Comparison of ENCODE assay signal across 8 cellular contexts in genomic region chr3:169771651-169772529, GRCh38. TPM values are rescaled to one million over a fixed set of nuclear protein-coding genes. Genes with fewer than 3 reads are reported as not detected.
DNase-seq lines count a peak whose midpoint lies in the region; ATAC-seq and TF ChIP-seq lines count a peak whose summit lies in the region.

No MANE protein-coding gene starts in this region.

- peaks cover 3% of the 10 kb centered on the region for H3K9me3 ChIP-seq in left ventricle myocardium inferior (replicated peaks)

- peaks cover 16% of the 10 kb centered on the region for H3K4me1 Mint-ChIP-seq in progenitor cell of endocrine pancreas (ENCODE audit: low read depth)

- H3K4me3 Mint-ChIP-seq in progenitor cell of endocrine pancreas (ENCODE audit: low read depth): peak overlapping the region; percentile 99

- peak overlapping the region; percentile 97 for H3K27ac ChIP-seq in angular gyrus (ENCODE audit: low read depth, low read length)
- peak overlapping the region; percentile 99 for H3K27ac ChIP-seq in left ventricle myocardium inferior (replicated peaks)

- H3K27me3 ChIP-seq in left ventricle myocardium inferior (ENCODE audit: low read depth): no peaks in the 10 kb centered on the region

- peaks cover 47% of the 10 kb centered on the region for H3K4me1 ChIP-seq in left ventricle myocardium inferior

- no peaks in the 10 kb centered on the region for H3K27me3 Mint-ChIP-seq in progenitor cell of endocrine pancreas

- no peak for TF ChIP-seq CTCF in AG09309 (IDR thresholded peaks at IDR 0.05; ENCODE audit: control insufficient read depth, insufficient read depth, low read depth, low read length, missing control alignments)
- TF ChIP-seq CTCF in left ventricle myocardium inferior (IDR thresholded peaks at IDR 0.05; ENCODE audit: borderline replicate concordance): no peak
- TF ChIP-seq CTCF in progenitor cell of endocrine pancreas (IDR thresholded peaks at IDR 0.05; ENCODE audit: unreplicated experiment): no peak

- H3K27ac Mint-ChIP-seq in progenitor cell of endocrine pancreas: peak overlapping the region; percentile 99

- DNase-seq in AG09309 (ENCODE audit: low read depth): peak; percentile 40
- DNase-seq in NCI-H146 (lab: John Stamatoyannopoulos, UW): peak; percentile 97
- peak; percentile 87 for DNase-seq in SW480 (ENCODE audit: low spot score)
- DNase-seq in left ventricle myocardium inferior: peak; percentile 38
- peak; percentile 50 for DNase-seq in progenitor cell of endocrine pancreas (ENCODE audit: low spot score, unreplicated experiment)

- no peaks in the 10 kb centered on the region for H3K9me3 Mint-ChIP-seq in progenitor cell of endocrine pancreas (ENCODE audit: low read depth)

- intact Hi-C loops in left ventricle myocardium inferior (cut with micrococcal nuclease): no loop called here

- H3K36me3 Mint-ChIP-seq in progenitor cell of endocrine pancreas (ENCODE audit: insufficient read depth): peaks cover 5% of the 10 kb centered on the region

- H3K4me3 ChIP-seq in AG09309 (ENCODE audit: control insufficient read depth, low read depth, low read length) (peak overlapping the region; percentile 100), left ventricle myocardium inferior (peak overlapping the region; percentile 100)

- ATAC-seq in GM21528 (IDR thresholded peaks at IDR 0.05; ENCODE audit: low FRiP score, unreplicated experiment) (peak; percentile 26), GM21737 (IDR thresholded peaks at IDR 0.05; ENCODE audit: unreplicated experiment) (no peak)

- peaks cover 29% of the 10 kb centered on the region for H3K36me3 ChIP-seq in left ventricle myocardium inferior

RNA-seq across cellular contexts. Expression of gene MYNN, which starts 1.3 kb away (rescaled TPM):
- total RNA-seq in left ventricle myocardium inferior (12.4 TPM), progenitor cell of endocrine pancreas (15.5 and 15.8 TPM in 2 replicates)

RNA-seq across cellular contexts. Expression of gene ACTRT3, which starts 2.5 kb away (rescaled TPM):
- 0.55 TPM for total RNA-seq in left ventricle myocardium inferior
- total RNA-seq in progenitor cell of endocrine pancreas: 2.1 and 2.6 TPM in 2 replicates

RNA-seq across cellular contexts. Expression of gene TERC, which starts 7.0 kb away (rescaled TPM):
- 3.8 TPM for total RNA-seq in left ventricle myocardium inferior
- 9.1 and 12.4 TPM in 2 replicates for total RNA-seq in progenitor cell of endocrine pancreas

RNA-seq across cellular contexts. Expression of gene LRRIQ4, which starts 40.8 kb away (rescaled TPM):
- not detected for total RNA-seq in left ventricle myocardium inferior
- 0.31 and 0.42 TPM in 2 replicates for total RNA-seq in progenitor cell of endocrine pancreas

RNA-seq across cellular contexts. Expression of gene LRRC34, which starts 40.8 kb away (rescaled TPM):
- 1.6 TPM for total RNA-seq in left ventricle myocardium inferior
- 6.6 and 7.0 TPM in 2 replicates for total RNA-seq in progenitor cell of endocrine pancreas

Comparison
In these comparisons a context has a peak if more than half of its experiments do, and no peak if none do; other contexts are left out.
1. DNase-seq: peak in every context shown above with its lines; median percentile 97 in NCI-H146; 87 in SW480; 50 in progenitor cell of endocrine pancreas; 40 in AG09309; 38 in left ventricle myocardium inferior.